1 cellular context compared by ENCODE assay signal in the genomic region with DNA sequence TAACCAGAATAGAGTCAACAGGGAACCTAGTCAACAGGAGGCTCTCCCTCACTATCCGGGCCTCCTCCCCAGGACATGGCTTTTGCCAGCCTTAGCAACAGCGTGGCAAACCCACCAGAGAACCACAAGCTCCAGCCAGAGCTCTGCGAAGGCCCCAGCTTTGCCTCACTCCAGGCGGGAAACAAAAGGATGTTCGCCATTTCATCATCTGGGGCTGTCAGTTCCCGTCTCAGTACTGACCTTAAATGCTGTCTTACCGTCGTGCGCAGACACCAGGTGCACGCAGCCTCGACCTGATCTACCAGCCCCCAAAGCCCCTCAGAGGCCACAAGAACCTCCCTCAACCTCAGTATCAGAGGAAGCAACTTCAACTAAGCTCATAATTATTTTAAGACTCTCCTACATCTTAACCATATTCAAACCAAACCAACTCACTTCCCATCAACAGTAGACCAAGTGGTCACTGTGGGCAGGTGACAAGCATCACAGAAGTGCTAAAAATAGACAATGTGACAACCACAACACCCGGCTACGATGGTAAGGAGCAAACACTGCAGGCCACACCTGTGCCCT.
TF ChIP-seq lines count a peak whose summit lies in the region.

No MANE protein-coding gene starts in this region.

TF ChIP-seq in GM12878, 131 proteins besides CTCF, POLR2A, EP300 and RAD21 (continued from another document):
- TF ChIP-seq, protein P1, sequence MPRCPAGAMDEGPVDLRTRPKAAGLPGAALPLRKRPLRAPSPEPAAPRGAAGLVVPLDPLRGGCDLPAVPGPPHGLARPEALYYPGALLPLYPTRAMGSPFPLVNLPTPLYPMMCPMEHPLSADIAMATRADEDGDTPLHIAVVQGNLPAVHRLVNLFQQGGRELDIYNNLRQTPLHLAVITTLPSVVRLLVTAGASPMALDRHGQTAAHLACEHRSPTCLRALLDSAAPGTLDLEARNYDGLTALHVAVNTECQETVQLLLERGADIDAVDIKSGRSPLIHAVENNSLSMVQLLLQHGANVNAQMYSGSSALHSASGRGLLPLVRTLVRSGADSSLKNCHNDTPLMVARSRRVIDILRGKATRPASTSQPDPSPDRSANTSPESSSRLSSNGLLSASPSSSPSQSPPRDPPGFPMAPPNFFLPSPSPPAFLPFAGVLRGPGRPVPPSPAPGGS (IDR thresholded peaks at IDR 0.05; ENCODE audit: borderline replicate concordance, insufficient read depth, low read depth, low read length, poor library complexity, severe bottlenecking): no peak
- TF ChIP-seq POLR2AphosphoS2 (IDR thresholded peaks at IDR 0.05; ENCODE audit: low read depth, low read length) (no peak), ZNF274 (IDR thresholded peaks at IDR 0.05; ENCODE audit: insufficient read depth, insufficient read length) (no peak), SMC3 (IDR thresholded peaks at IDR 0.05; ENCODE audit: borderline replicate concordance, low read length) (0 out of 2 replicates have a peak, but pooled peaks have one; percentile 2), NKRF (conservative IDR thresholded peaks at IDR 0.05) (no peak), SUZ12 (IDR thresholded peaks at IDR 0.05; ENCODE audit: unreplicated experiment) (no peak), SMAD1 (IDR thresholded peaks at IDR 0.05; ENCODE audit: low read depth, partially characterized antibody) (no peak), HDAC2 (IDR thresholded peaks at IDR 0.05) (no peak), SRF (IDR thresholded peaks at IDR 0.05; ENCODE audit: low read depth in 2 of 2, low read length in 2 of 2) (0 out of 4 replicates have a peak, but pooled peaks of 1 of the 2 experiments have one; percentile 16)
